In genomic region chr6:37375376-37375775, GRCh38 we compare ENCODE assay signal across 26 cellular contexts.
"Had no signal": no experiment of that assay in that cellular context is flagged by ENCODE, and none has a peak within 500 bp of the region (broad histone marks: within the 10 kb centered on the region; RNA-seq: fewer than 3 reads in every experiment).

No MANE protein-coding gene starts in this region.

- H3K36me3 ChIP-seq: prostate gland, uterus had no signal

- ATAC-seq: gastrocnemius medialis, left lung, natural killer cell had no signal

- H3K9me3 ChIP-seq: esophagus squamous epithelium, gastrocnemius medialis, left lung, prostate gland, right atrium auricular region, spleen, stomach, uterus had no signal

- H3K36me3 Mint-ChIP-seq: natural killer cell had no signal

- H3K27ac Mint-ChIP-seq: activated naive CD4-positive, alpha-beta T cell treated with anti-CD3 and anti-CD28 coated beads, Interleukin-2, amount 10 ng/mL, durations not matched to agents 7 days and 5 days; dendritic cell treated with granulocyte-macrophage colony-stimulating factor and Interleukin-4, amounts not matched to agents 40 ng/mL and 50 ng/mL, for 4 days; mesothelial cell of epicardium; T-helper 1 cell treated with Interleukin-12 subunit alpha and Interleukin-12 subunit beta and Interleukin-4 antibody, amounts not matched to agents 30 μg/mL and 1 μg/mL, for 36 hours had no signal

- H3K27me3 Mint-ChIP-seq: activated naive CD4-positive, alpha-beta T cell treated with anti-CD3 and anti-CD28 coated beads, Interleukin-2, amount 10 ng/mL, durations not matched to agents 7 days and 5 days; dendritic cell treated with granulocyte-macrophage colony-stimulating factor and Interleukin-4, amounts not matched to agents 40 ng/mL and 50 ng/mL, for 4 days had no signal

- H3K4me3 Mint-ChIP-seq: activated naive CD4-positive, alpha-beta T cell treated with anti-CD3 and anti-CD28 coated beads, Interleukin-2, amount 10 ng/mL, durations not matched to agents 7 days and 5 days; dendritic cell treated with granulocyte-macrophage colony-stimulating factor and Interleukin-4, amounts not matched to agents 40 ng/mL and 50 ng/mL, for 4 days; mesothelial cell of epicardium; natural killer cell; T-helper 1 cell treated with Interleukin-12 subunit alpha and Interleukin-12 subunit beta and Interleukin-4 antibody, amounts not matched to agents 30 μg/mL and 1 μg/mL, for 36 hours had no signal

- H3K4me3 ChIP-seq: esophagus squamous epithelium, gastrocnemius medialis, left lung, lung, prostate gland, right atrium auricular region, spleen, stomach, uterus had no signal

- H3K9me3 Mint-ChIP-seq: activated naive CD4-positive, alpha-beta T cell treated with anti-CD3 and anti-CD28 coated beads, Interleukin-2, amount 10 ng/mL, durations not matched to agents 7 days and 5 days; dendritic cell treated with granulocyte-macrophage colony-stimulating factor and Interleukin-4, amounts not matched to agents 40 ng/mL and 50 ng/mL, for 4 days; mesothelial cell of epicardium; natural killer cell; T-helper 1 cell treated with Interleukin-12 subunit alpha and Interleukin-12 subunit beta and Interleukin-4 antibody, amounts not matched to agents 30 μg/mL and 1 μg/mL, for 36 hours had no signal

- H3K27ac ChIP-seq: gastrocnemius medialis, left lung, prostate gland, right atrium auricular region, stomach, uterus had no signal

- DNase-seq: activated CD4-positive, alpha-beta T cell treated with anti-CD3 and anti-CD28 coated beads for 4 hours; activated CD4-positive, alpha-beta T cell treated with anti-CD3 and anti-CD28 coated beads, Interleukin-2, amount 50 U/mL, for 48 hours; activated CD4-positive, CD25-positive, alpha-beta regulatory T cell; activated CD8-positive, alpha-beta memory T cell treated with anti-CD3 and anti-CD28 coated beads, Interleukin-2, amount 50 U/mL, for 48 hours; activated effector memory CD4-positive, alpha-beta T cell treated with anti-CD3 and anti-CD28 coated beads, Interleukin-2, amount 50 U/mL, for 16 hours; activated naive CD4-positive, alpha-beta T cell treated with anti-CD3 and anti-CD28 coated beads, Interleukin-2, amount 10 ng/mL, durations not matched to agents 7 days and 5 days; activated T-cell treated with anti-CD3 and anti-CD28 coated beads, Interleukin-2, amount 50 U/mL, for 48 hours; amygdala; effector CD8-positive, alpha-beta T cell; esophagus squamous epithelium; gastrocnemius medialis; hippocampal formation; kidney glomerular epithelial cell; left lung; natural killer cell; spleen; stimulated activated CD4-positive, alpha-beta T cell treated with anti-CD3 and anti-CD28 coated beads, Interleukin-4, amount 100 ng/mL, for 4 hours; stomach; trophoblast cell; uterus had no signal

- H3K4me1 ChIP-seq: left lung, prostate gland, uterus had no signal

- H3K4me1 Mint-ChIP-seq: activated naive CD4-positive, alpha-beta T cell treated with anti-CD3 and anti-CD28 coated beads, Interleukin-2, amount 10 ng/mL, durations not matched to agents 7 days and 5 days; natural killer cell had no signal

- H3K27me3 ChIP-seq: esophagus squamous epithelium, gastrocnemius medialis, left lung, right atrium auricular region, spleen, stomach, uterus had no signal
